ENCODE assay signal across 33 cellular contexts in the genomic region with DNA sequence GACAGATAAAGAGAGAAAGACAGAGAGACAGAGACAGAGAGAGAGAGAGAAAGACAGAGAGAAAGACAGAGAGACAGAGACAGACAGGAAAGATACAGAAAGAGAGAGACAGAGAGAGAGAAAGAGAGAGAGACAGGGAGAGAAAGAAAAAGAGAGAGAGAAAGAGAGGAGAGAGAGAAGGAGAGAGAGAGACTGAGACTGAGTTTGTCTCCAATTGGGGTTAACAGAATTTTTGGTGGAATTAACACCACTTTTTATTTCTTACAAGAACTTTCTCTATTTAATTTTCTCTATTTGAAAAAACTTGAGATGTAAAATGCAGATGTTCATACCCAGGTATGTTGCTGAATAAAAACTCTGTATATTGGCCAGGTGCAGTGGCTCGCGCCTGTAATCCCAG.
"Had no signal": no experiment of that assay in that cellular context is flagged by ENCODE, and none has a peak within 500 bp of the region (broad histone marks: within the 10 kb centered on the region; RNA-seq: fewer than 3 reads in every experiment).

No MANE protein-coding gene starts in this region.

- H3K9me3 ChIP-seq: MG63 had no signal

- H3K4me3 ChIP-seq: MG63 had no signal

- DNase-seq: Karpas-422, Kasumi-1, MG63, MM.1S, MV-4-11, NCI-H1048, NCI-H1092, NCI-H1105, NCI-H1105 treated with DMSO at 0.1 percent for 48 hours, NCI-H1417 treated with DMSO at 0.1 percent for 48 hours, NCI-H1436, NCI-H1436 treated with DMSO at 0.1 percent for 48 hours, NCI-H146, NCI-H1694, NCI-H1694 treated with DMSO at 0.1 percent for 48 hours, NCI-H187, NCI-H187 treated with DMSO at 0.1 percent for 48 hours, NCI-H1930, NCI-H2029, NCI-H2029 treated with DMSO at 0.1 percent for 48 hours, NCI-H2081, NCI-H2081 treated with DMSO at 0.1 percent for 48 hours, NCI-H2107, NCI-H2171, NCI-H2171 treated with DMSO at 0.1 percent for 48 hours, NCI-H2227 treated with DMSO at 0.1 percent for 48 hours, NCI-H226, NCI-H446, NCI-H446 treated with DMSO at 0.1 percent for 48 hours, NCI-H510A, NCI-H510A treated with DMSO at 0.1 percent for 48 hours, NCI-H524, NCI-H524 treated with DMSO at 0.1 percent for 48 hours had no signal
